ENCODE assay signal across 8 cellular contexts in genomic region chr9:34611811-34612787, GRCh38.
A peak's percentile ranks its signal among the peaks of the same experiment; 100 is the strongest.
DNase-seq lines count a peak whose midpoint lies in the region; ATAC-seq and TF ChIP-seq lines count a peak whose summit lies in the region.

RPP25L (minus strand) TSS chr9:34612097; CDS start chr9:34611296, 801 bp downstream.

- peaks cover 21% of the 10 kb centered on the region for H3K4me1 Mint-ChIP-seq in nephron

- H3K4me3 ChIP-seq in HUES6 (ENCODE audit: low read depth, low read length) (peak within 1 kb of the TSS; percentile 95), fibroblast of pulmonary artery (replicated peaks; ENCODE audit: low read depth, low read length) (peak within 1 kb of the TSS; percentile 88)

- peak within 1 kb of the TSS; percentile 85 to 86 (median 85) for H3K27ac Mint-ChIP-seq in nephron

- H3K27ac ChIP-seq in HUES6 (ENCODE audit: low read depth, low read length) = peak within 1 kb of the TSS; percentile 81

- no peaks in the 10 kb centered on the region for H3K27me3 Mint-ChIP-seq in nephron (ENCODE audit: low read depth)

- no peak for TF ChIP-seq CTCF in fibroblast of pulmonary artery (IDR thresholded peaks at IDR 0.05; ENCODE audit: low read length, missing control alignments)
- TF ChIP-seq CTCF in nephron (IDR thresholded peaks at IDR 0.05; ENCODE audit: unreplicated experiment in 3 of 3) = no peak

- no peaks in the 10 kb centered on the region for H3K9me3 ChIP-seq in HUES6 (ENCODE audit: control insufficient read depth, insufficient read depth, low read depth, low read length)

- no peaks in the 10 kb centered on the region for H3K9me3 Mint-ChIP-seq in nephron

- DNase-seq in DMS 273 treated with DMSO at 0.1 percent for 48 hours (lab: John Stamatoyannopoulos, UW) (peak; percentile 45), RKO (ENCODE audit: low spot score) (peak; percentile 86), fibroblast of pulmonary artery (ENCODE audit: low read depth) (peak; percentile 84)
- peak; percentile 79 for DNase-seq in activated T-helper 9 cell treated with anti-CD3 and anti-CD28 coated beads, Interleukin-2, amount 50 U/mL, for 16 hours (ENCODE audit: low read depth)
- DNase-seq in stimulated activated naive CD8-positive, alpha-beta T cell treated with anti-CD3 and anti-CD28 coated beads, Interleukin-15, Interleukin-2, amounts not matched to agents 100 U/mL and 50 U/mL, for 24 hours = peak; percentile 87

- peak within 1 kb of the TSS; percentile 84 to 91 (median 90) for H3K4me3 Mint-ChIP-seq in nephron

- peaks cover 16% of the 10 kb centered on the region for H3K36me3 Mint-ChIP-seq in nephron (ENCODE audit: low read depth)

- peaks cover 16% of the 10 kb centered on the region for H3K4me1 ChIP-seq in HUES6 (ENCODE audit: control insufficient read depth, insufficient read depth, low read length)

- peak; percentile 89 for ATAC-seq in GM21381 (IDR thresholded peaks at IDR 0.05; ENCODE audit: unreplicated experiment)
- ATAC-seq in stimulated activated naive CD8-positive, alpha-beta T cell treated with anti-CD3 and anti-CD28 coated beads, Interleukin-15, Interleukin-2, amounts not matched to agents 100 U/mL and 50 U/mL, for 24 hours = peak; percentile 93

- H3K36me3 ChIP-seq in HUES6 (ENCODE audit: control insufficient read depth, insufficient read depth, low read length) = no peaks in the 10 kb centered on the region; the same call in 1 of the 2 replicates

- H3K9ac ChIP-seq in HUES6 (ENCODE audit: low read length) = peak within 1 kb of the TSS; percentile 94

- H3K27me3 ChIP-seq in HUES6 (ENCODE audit: control insufficient read depth, insufficient read depth, low read length) = no peaks in the 10 kb centered on the region; the same call in 1 of the 2 replicates

Comparison
In these comparisons a context has a peak if more than half of its experiments do, and no peak if none do; other contexts are left out.
1. Peak in every context shown above with its lines: DNase-seq, ATAC-seq, H3K4me3 ChIP-seq and H3K27ac ChIP-seq.